Comparison of ENCODE assay signal across 8 cellular contexts in the genomic region with DNA sequence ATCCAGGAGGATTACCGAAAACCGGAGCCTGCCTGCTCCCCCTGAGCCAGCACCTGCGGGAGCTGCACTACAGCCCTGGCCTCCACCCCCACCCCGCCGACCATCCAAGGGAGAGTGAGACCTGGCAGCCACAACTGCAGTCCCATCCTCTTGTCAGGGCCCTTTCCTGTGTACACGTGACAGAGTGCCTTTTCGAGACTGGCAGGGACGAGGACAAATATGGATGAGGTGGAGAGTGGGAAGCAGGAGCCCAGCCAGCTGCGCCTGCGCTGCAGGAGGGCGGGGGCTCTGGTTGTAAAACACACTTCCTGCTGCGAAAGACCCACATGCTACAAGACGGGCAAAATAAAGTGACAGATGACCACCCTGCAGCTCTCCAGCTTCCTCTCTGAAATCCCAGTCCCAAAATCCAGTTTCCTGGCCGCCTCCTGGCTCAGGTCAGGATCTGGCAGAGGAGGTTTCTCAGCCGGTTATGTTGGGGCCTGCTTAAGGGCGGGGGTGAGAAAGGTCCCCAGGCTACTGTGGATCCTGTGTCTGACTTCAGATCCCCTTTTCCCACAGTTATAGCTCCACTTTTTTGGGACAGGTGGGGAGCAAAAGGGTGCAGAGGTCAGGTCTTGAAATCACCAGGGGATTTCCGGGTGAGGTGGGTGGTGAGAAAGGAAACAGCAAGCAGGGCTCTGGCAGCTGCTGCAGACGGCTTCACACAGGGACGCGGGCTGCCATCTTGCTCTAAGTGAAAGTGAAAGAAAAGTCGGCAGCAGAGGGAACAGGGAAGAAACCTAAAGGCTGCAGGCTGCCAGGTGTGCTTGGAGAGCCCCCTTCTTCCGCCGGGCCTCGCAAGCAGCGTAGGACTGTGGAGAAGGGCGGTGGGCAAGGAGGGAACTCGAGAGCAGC. TPM values are rescaled to one million over a fixed set of nuclear protein-coding genes. Genes with fewer than 3 reads are reported as not detected.
DNase-seq lines count a peak whose midpoint lies in the region; ATAC-seq, FAIRE-seq and TF ChIP-seq lines count a peak whose summit lies in the region.

A gene with protein sequence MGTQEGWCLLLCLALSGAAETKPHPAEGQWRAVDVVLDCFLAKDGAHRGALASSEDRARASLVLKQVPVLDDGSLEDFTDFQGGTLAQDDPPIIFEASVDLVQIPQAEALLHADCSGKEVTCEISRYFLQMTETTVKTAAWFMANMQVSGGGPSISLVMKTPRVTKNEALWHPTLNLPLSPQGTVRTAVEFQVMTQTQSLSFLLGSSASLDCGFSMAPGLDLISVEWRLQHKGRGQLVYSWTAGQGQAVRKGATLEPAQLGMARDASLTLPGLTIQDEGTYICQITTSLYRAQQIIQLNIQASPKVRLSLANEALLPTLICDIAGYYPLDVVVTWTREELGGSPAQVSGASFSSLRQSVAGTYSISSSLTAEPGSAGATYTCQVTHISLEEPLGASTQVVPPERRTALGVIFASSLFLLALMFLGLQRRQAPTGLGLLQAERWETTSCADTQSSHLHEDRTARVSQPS (plus strand): TSS at position 695 of the 897 bp plus-strand sequence. CDS start 207 bp downstream, outside the sequence.

- H3K4me1 Mint-ChIP-seq in activated B cell treated with CpG ODN at 0.5 μM for 24 hours = peaks cover 58% of the 10 kb centered on the region

- H3K27me3 Mint-ChIP-seq in activated B cell treated with CpG ODN at 0.5 μM for 24 hours = no peaks in the 10 kb centered on the region

- POLR2A ChIA-PET in activated B cell treated with CpG ODN at 0.5 μM for 24 hours (lab: Charles Lee) = interaction anchor here (0.5 to 5.2 kb wide), 17 partner anchors 8 to 492 kb away, joined by 3 to 173 read pairs (median 12); partner anchors contain the start of genes CDCA3, COPS7A, GAPDH and MRPL51

- peak; percentile 61 for ATAC-seq in HG02973 (IDR thresholded peaks at IDR 0.05; ENCODE audit: unreplicated experiment)
- ATAC-seq in activated B cell treated with CpG ODN at 0.5 μM for 24 hours (ENCODE audit: low read depth) = peak; percentile 86
- ATAC-seq in HG02623 (IDR thresholded peaks at IDR 0.05; ENCODE audit: unreplicated experiment) = no peak

- CTCF ChIA-PET in activated B cell treated with CpG ODN at 0.5 μM for 24 hours (lab: Charles Lee) = interaction anchor here (0.7 to 3.1 kb wide), 6 partner anchors 10 to 86 kb away, joined by 3 to 24 read pairs (median 8); no protein-coding TSS in a partner anchor

- intact Hi-C loops in activated B cell treated with CpG ODN at 0.5 μM for 24 hours (cut with micrococcal nuclease) = loop anchor here (1.0 kb wide), 5 partner anchors 8 to 42 kb away; partner anchors contain the start of gene MRPL51

- H3K27ac ChIP-seq in caudate nucleus (ENCODE audit: low read depth, low read length) = peak within 1 kb of the TSS; percentile 91

- H3K9me3 Mint-ChIP-seq in activated B cell treated with CpG ODN at 0.5 μM for 24 hours = no peaks in the 10 kb centered on the region

- H3K27ac Mint-ChIP-seq in activated B cell treated with CpG ODN at 0.5 μM for 24 hours = peak within 1 kb of the TSS; percentile 99

- DNase-seq in GM13977 (ENCODE audit: low spot score) (peak; percentile 79), NCI-H2171 (lab: John Stamatoyannopoulos, UW) (peak; percentile 99), activated B cell treated with CpG ODN at 0.5 μM for 24 hours (peak; percentile 62), caudate nucleus (lab: John Stamatoyannopoulos, UW) (peak in 60 of 61 donors; percentile 38 to 96 (median 85)), smooth muscle cell of the brain vasculature (ENCODE audit: low read depth, low spot score) (peak; percentile 46)

- in situ Hi-C loops in GM13977 (cut with MboI; ENCODE audit: low pct_unique_long_range_greater_than_20kb, low sequenced_read_pairs, unreplicated experiment) = no loop called here

- TF ChIP-seq CTCF in GM13977 (IDR thresholded peaks at IDR 0.05; ENCODE audit: extremely low read depth, insufficient read depth, missing control alignments) (peak; percentile 9), activated B cell treated with CpG ODN at 0.5 μM for 24 hours (IDR thresholded peaks at IDR 0.05) (no peak)

- peak; percentile 9 for FAIRE-seq in islet of Langerhans (lab: Jason Lieb, UNC)

- peaks cover 67% of the 10 kb centered on the region for H3K36me3 Mint-ChIP-seq in activated B cell treated with CpG ODN at 0.5 μM for 24 hours (ENCODE audit: low read depth)

- H3K4me3 Mint-ChIP-seq in activated B cell treated with CpG ODN at 0.5 μM for 24 hours = peak within 1 kb of the TSS; percentile 97

RNA-seq across cellular contexts. Expression of the gene that starts here (rescaled TPM):
- total RNA-seq in activated B cell treated with CpG ODN at 0.5 μM for 24 hours = 52.5 and 64.0 TPM in 2 replicates

Comparison
In these comparisons a context has a peak if more than half of its experiments do, and no peak if none do; other contexts are left out.
1. DNase-seq: peak in every context shown above with its lines; median percentile 99 in NCI-H2171; 85 in caudate nucleus; 79 in GM13977; 62 in activated B cell treated with CpG ODN at 0.5 μM for 24 hours; 46 in smooth muscle cell of the brain vasculature.